Comparison of ENCODE assay signal across 1 cellular context in genomic region chr20:46348972-46349741, GRCh38.
TF ChIP-seq lines count a peak whose summit lies in the region.

No MANE protein-coding gene starts in this region.

TF ChIP-seq in H1, 55 proteins besides CTCF, POLR2A, EP300 and RAD21 (continued from another document):
- TF ChIP-seq HDAC6 (IDR thresholded peaks at IDR 0.05; ENCODE audit: low read depth, low read length) (no peak), JUND (IDR thresholded peaks at IDR 0.05; ENCODE audit: low read length) (0 out of 2 replicates have a peak, but pooled peaks have one; percentile 17), USF2 (IDR thresholded peaks at IDR 0.05; ENCODE audit: low read length) (no peak), CEBPB (IDR thresholded peaks at IDR 0.05; ENCODE audit: low read depth, low read length) (peak; percentile 33; the same call in 1 of the 2 replicates), SP4 (IDR thresholded peaks at IDR 0.05; ENCODE audit: low read length) (peak; percentile 7; the same call in 1 of the 2 replicates), BACH1 (IDR thresholded peaks at IDR 0.05; ENCODE audit: low read length) (no peak), CREB1 (IDR thresholded peaks at IDR 0.05) (no peak), NANOG (IDR thresholded peaks at IDR 0.05; ENCODE audit: insufficient read depth, low read depth, low read length, poor library complexity, severe bottlenecking) (no peak), TBP (IDR thresholded peaks at IDR 0.05; ENCODE audit: low read depth, low read length) (no peak), POU5F1 (IDR thresholded peaks at IDR 0.05; ENCODE audit: low read depth, low read length) (no peak), POLR2AphosphoS5 (IDR thresholded peaks at IDR 0.05; ENCODE audit: low read depth, low read length) (no peak)
